In genomic region chr19:55477905-55478304, GRCh38 we compare ENCODE assay signal across 11 cellular contexts. TPM values are rescaled to one million over a fixed set of nuclear protein-coding genes. Genes with fewer than 3 reads are reported as not detected.
DNase-seq lines count a peak whose midpoint lies in the region; ATAC-seq, FAIRE-seq and TF ChIP-seq lines count a peak whose summit lies in the region.
"Had no signal": no experiment of that assay in that cellular context is flagged by ENCODE, and none has a peak within 500 bp of the region (broad histone marks: within the 10 kb centered on the region; RNA-seq: fewer than 3 reads in every experiment).

No MANE protein-coding gene starts in this region.

- H3K36me3 Mint-ChIP-seq in activated T-helper 1 cell treated with anti-CD3 and anti-CD28 coated beads, Interleukin-12 subunit alpha, Interleukin-12 subunit beta, Interleukin-2, Interleukin-4 antibody, amounts not matched to agents 30 ng/mL and 10 ng/mL and 1 ng/mL, durations not matched to agents 14 hours and 24 hours and 36 hours (ENCODE audit: low read depth), result no peaks in the 10 kb centered on the region

- peak overlapping the region; percentile 27 for H3K27ac Mint-ChIP-seq in activated T-helper 1 cell treated with anti-CD3 and anti-CD28 coated beads, Interleukin-12 subunit alpha, Interleukin-12 subunit beta, Interleukin-2, Interleukin-4 antibody, amounts not matched to agents 30 ng/mL and 10 ng/mL and 1 ng/mL, durations not matched to agents 14 hours and 24 hours and 36 hours

- H3K4me3 ChIP-seq in HepG2 (replicated peaks in 1 of 3; ENCODE audit: insufficient read depth in 1 of 3, low read depth in 2 of 3, low read length in 3 of 3) (peak overlapping the region in 2 of 3 experiments; percentile 86 to 97; a peak in 2 of 6 replicates), right lobe of liver (no peak overlapping the region), lower lobe of right lung (peak overlapping the region; percentile 64), stomach (peak overlapping the region in 2 of 4 donors; percentile 51 to 60)

- ATAC-seq in HepG2 (no peak), right lobe of liver (no peak), lower lobe of right lung (no peak), HG02870 (IDR thresholded peaks at IDR 0.05; ENCODE audit: unreplicated experiment) (no peak), GM21576 (IDR thresholded peaks at IDR 0.05; ENCODE audit: unreplicated experiment) (no peak)

- no peaks in the 10 kb centered on the region for H4K20me1 ChIP-seq in HepG2 (ENCODE audit: insufficient read depth, low read length)

- H3K4me3 Mint-ChIP-seq in activated T-helper 1 cell treated with anti-CD3 and anti-CD28 coated beads, Interleukin-12 subunit alpha, Interleukin-12 subunit beta, Interleukin-2, Interleukin-4 antibody, amounts not matched to agents 30 ng/mL and 10 ng/mL and 1 ng/mL, durations not matched to agents 14 hours and 24 hours and 36 hours, result peak overlapping the region; percentile 91

- POLR2A ChIA-PET in HepG2 (lab: Yijun Ruan, JAX), result interaction anchor here (2.1 to 2.8 kb wide), 2 partner anchors 9 to 271 kb away, joined by 9 to 44 read pairs; partner anchors contain the start of genes NAT14 and SSC5D

- peak overlapping the region; percentile 3; the same call in 1 of the 2 replicates for H3K9ac ChIP-seq in HepG2 (ENCODE audit: insufficient read depth, low read depth, low read length)

- H3K9me3 Mint-ChIP-seq in activated T-helper 1 cell treated with anti-CD3 and anti-CD28 coated beads, Interleukin-12 subunit alpha, Interleukin-12 subunit beta, Interleukin-2, Interleukin-4 antibody, amounts not matched to agents 30 ng/mL and 10 ng/mL and 1 ng/mL, durations not matched to agents 14 hours and 24 hours and 36 hours, result no peaks in the 10 kb centered on the region

- TF ChIP-seq POLR2A in HepG2 (IDR thresholded peaks at IDR 0.05; ENCODE audit: insufficient read depth in 1 of 2, low read depth in 2 of 2, low read length in 2 of 2), result no peak
- no peak for TF ChIP-seq POLR2A in right lobe of liver (IDR thresholded peaks at IDR 0.05)
- no peak for TF ChIP-seq POLR2A in stomach (IDR thresholded peaks at IDR 0.05)

- peak overlapping the region; percentile 78 for H3K4me2 ChIP-seq in HepG2 (ENCODE audit: low read depth, low read length)

- TF ChIP-seq EP300 in HepG2 (IDR thresholded peaks at IDR 0.05; ENCODE audit: low read depth in 2 of 2, low read length in 2 of 2) (no peak), HepG2 (CRISPR knock-in tag; IDR thresholded peaks at IDR 0.05; ENCODE audit: borderline replicate concordance) (no peak), stomach (IDR thresholded peaks at IDR 0.05) (no peak)

- TF ChIP-seq RAD21 in HepG2 (CRISPR knock-in tag; IDR thresholded peaks at IDR 0.05), result no peak

- WGBS in HepG2 (ENCODE audit: low lambda C conversion rate), result 93% methylated on average over 13 of the region's 13 CpGs
- WGBS in right lobe of liver (ENCODE audit: insufficient coverage, low coverage, low lambda C conversion rate, missing lambda C conversion rate), result 64% methylated on average over 6 of the region's 13 CpGs
- WGBS in stomach, 5 donors, result 82 to 87% (median 85%) methylated on average over 13 of the region's 13 CpGs

- H3K27ac ChIP-seq in HepG2 (ENCODE audit: extremely low read length, insufficient read depth, low read length) (no peak overlapping the region), right lobe of liver (no peak overlapping the region), lower lobe of right lung (no peak overlapping the region), stomach (no peak overlapping the region)

- H3K36me3 ChIP-seq in HepG2 (replicated peaks in 1 of 2; ENCODE audit: control insufficient read depth in 1 of 2, insufficient read depth in 2 of 2, low read length in 2 of 2) (no peaks in the 10 kb centered on the region), right lobe of liver (peaks cover 0 to 6% (median 0%) of the 10 kb centered on the region in 4 donors), lower lobe of right lung (peaks cover 20% of the 10 kb centered on the region), stomach (peaks cover 6 to 27% (median 23%) of the 10 kb centered on the region in 4 donors)
- H3K36me3 ChIP-seq: transverse colon had no signal

- H3K4me1 ChIP-seq in HepG2 (ENCODE audit: insufficient read depth, low read length) (peaks cover 44% of the 10 kb centered on the region), right lobe of liver (peaks cover 0 to 17% (median 4%) of the 10 kb centered on the region in 4 donors), lower lobe of right lung (peaks cover 22% of the 10 kb centered on the region), stomach (peaks cover 14 to 30% (median 25%) of the 10 kb centered on the region in 4 donors)

- H2AFZ ChIP-seq in HepG2 (ENCODE audit: low read length), result no peak overlapping the region

- H3K9me3 ChIP-seq in HepG2 (ENCODE audit: low read length), result no peaks in the 10 kb centered on the region
- no peaks in the 10 kb centered on the region for H3K9me3 ChIP-seq in right lobe of liver
- H3K9me3 ChIP-seq in lower lobe of right lung, result no peaks in the 10 kb centered on the region
- H3K9me3 ChIP-seq in stomach, result no peaks in the 10 kb centered on the region
- H3K9me3 ChIP-seq: transverse colon had no signal

- CTCF ChIA-PET in HepG2 (lab: Yijun Ruan, JAX; ENCODE audit: low intra/inter-chr PET ratio, low total read pairs), result no interaction called here

- no peaks in the 10 kb centered on the region; a peak in 1 of 5 replicates for H3K27me3 ChIP-seq in HepG2 (ENCODE audit: control insufficient read depth in 1 of 2, insufficient read depth in 2 of 2, low read length in 2 of 2)
- no peaks in the 10 kb centered on the region for H3K27me3 ChIP-seq in right lobe of liver
- H3K27me3 ChIP-seq in lower lobe of right lung (ENCODE audit: low read depth), result no peaks in the 10 kb centered on the region
- H3K27me3 ChIP-seq in stomach, result no peaks in the 10 kb centered on the region
- H3K27me3 ChIP-seq: transverse colon had no signal

- H3K79me2 ChIP-seq in HepG2 (ENCODE audit: insufficient read depth, low read length), result peaks cover 11% of the 10 kb centered on the region

- in situ Hi-C loops in HepG2 (cut with HindIII; ENCODE audit: extremely low pct_ligation_motif_present, low pct_unique_long_range_greater_than_20kb), result no loop called here

- BruUV-seq in HepG2 (replicated peaks; lab: Mats Ljungman, UMichigan), result no TSS peak

- H3K4me1 Mint-ChIP-seq in activated T-helper 1 cell treated with anti-CD3 and anti-CD28 coated beads, Interleukin-12 subunit alpha, Interleukin-12 subunit beta, Interleukin-2, Interleukin-4 antibody, amounts not matched to agents 30 ng/mL and 10 ng/mL and 1 ng/mL, durations not matched to agents 14 hours and 24 hours and 36 hours (ENCODE audit: low read depth), result peaks cover 18% of the 10 kb centered on the region

- intact Hi-C loops in HepG2 (cut with micrococcal nuclease; ENCODE audit: unreplicated experiment) (no loop called here), right lobe of liver (cut with DNase I) (no loop called here), lower lobe of right lung (cut with DNase I) (no loop called here), stomach (cut with DNase I; ENCODE audit: low total_unique reads) (no loop called here)
- intact Hi-C loops in activated T-helper 1 cell treated with anti-CD3 and anti-CD28 coated beads, Interleukin-12 subunit alpha, Interleukin-12 subunit beta, Interleukin-2, Interleukin-4 antibody, amounts not matched to agents 30 ng/mL and 10 ng/mL and 1 ng/mL, durations not matched to agents 14 hours and 24 hours and 36 hours (cut with micrococcal nuclease), result loop anchor here (1.0 to 5.0 kb wide), 4 partner anchors 27 to 1089 kb away; partner anchors contain the start of genes PPP1R12C and ZNF470

- no peak for TF ChIP-seq CTCF in HepG2 (CRISPR knock-in tag; IDR thresholded peaks at IDR 0.05)
- TF ChIP-seq CTCF in right lobe of liver (IDR thresholded peaks at IDR 0.05), result no peak
- no peak for TF ChIP-seq CTCF in lower lobe of right lung (IDR thresholded peaks at IDR 0.05)
- no peak for TF ChIP-seq CTCF in stomach (IDR thresholded peaks at IDR 0.05)

- FAIRE-seq in HepG2 (lab: Jason Lieb, UNC), result no peak

- DNase-seq in HepG2 (ENCODE audit: low spot score) (no peak), right lobe of liver (no peak), lower lobe of right lung (no peak), HUDEP-2 (lab: John Stamatoyannopoulos, UW; ENCODE audit: unreplicated experiment in 76 of 76) (no peak), stomach (no peak)
- DNase-seq in activated T-helper 1 cell treated with anti-CD3 and anti-CD28 coated beads, Interleukin-12 subunit alpha, Interleukin-12 subunit beta, Interleukin-2, Interleukin-4 antibody, amounts not matched to agents 30 ng/mL and 10 ng/mL and 1 ng/mL, durations not matched to agents 14 hours and 24 hours and 36 hours (ENCODE audit: low spot score), result no peak
- DNase-seq: DMS153, transverse colon had no signal

- peaks cover 2% of the 10 kb centered on the region for H3K27me3 Mint-ChIP-seq in activated T-helper 1 cell treated with anti-CD3 and anti-CD28 coated beads, Interleukin-12 subunit alpha, Interleukin-12 subunit beta, Interleukin-2, Interleukin-4 antibody, amounts not matched to agents 30 ng/mL and 10 ng/mL and 1 ng/mL, durations not matched to agents 14 hours and 24 hours and 36 hours (ENCODE audit: insufficient read depth)

RNA-seq across cellular contexts. Expression of gene ZNF628, which starts 1.5 kb away (rescaled TPM):
- total RNA-seq in HepG2 (2016; rRNA removed; fragmentation: Illumina TruSeq; extraction: Trizol), result 1.00 and 1.2 TPM in 2 replicates
- 0.53 and 0.91 TPM in 2 replicates for total RNA-seq in HepG2 (2016; cell fraction: cytosol; rRNA removed; fragmentation: Illumina TruSeq; extraction: Trizol; ENCODE audit: low read depth)
- total RNA-seq in HepG2 (2016; cell fraction: insoluble cytoplasmic fraction; rRNA removed; fragmentation: Illumina TruSeq; extraction: Trizol), result 0.98 and 1.1 TPM in 2 replicates
- 1.9 and 2.5 TPM in 2 replicates for total RNA-seq in HepG2 (2016; cell fraction: membrane; rRNA removed; fragmentation: Illumina TruSeq; extraction: Trizol)
- 1.2 TPM in 2 replicates for total RNA-seq in HepG2 (2016; cell fraction: nucleus; rRNA removed; fragmentation: Illumina TruSeq; extraction: Trizol)
- polyA plus RNA-seq in HepG2 (2011; rRNA removed), result 0.48 and 0.54 TPM in 2 replicates
- 0.19 and 0.56 TPM in 2 replicates for polyA plus RNA-seq in HepG2 (2011; cell fraction: cytosol; rRNA removed)
- polyA plus RNA-seq in HepG2 (2011; cell fraction: nucleus; rRNA removed), result 2.8 and 4.7 TPM in 2 replicates
- 1.7 and 1.9 TPM in 2 replicates for polyA plus RNA-seq in HepG2 (2012)
- polyA plus RNA-seq in HepG2 (2016; cell fraction: cytosol; fragmentation: Illumina TruSeq; extraction: Trizol; ENCODE audit: low read depth), result 0.40 and 0.47 TPM in 2 replicates
- 1.4 and 2.1 TPM in 2 replicates for polyA plus RNA-seq in HepG2 (2016; cell fraction: insoluble cytoplasmic fraction; fragmentation: Illumina TruSeq; extraction: Trizol; ENCODE audit: low read depth)
- polyA plus RNA-seq in HepG2 (2016; cell fraction: membrane; fragmentation: Illumina TruSeq; extraction: Trizol; ENCODE audit: low read depth), result 1.1 and 2.4 TPM in 2 replicates
- 2.5 and 2.7 TPM in 2 replicates for polyA plus RNA-seq in HepG2 (2016; cell fraction: nucleus; fragmentation: Illumina TruSeq; extraction: Trizol; ENCODE audit: insufficient read depth, low read depth)
- 0.75 and 2.3 TPM in 2 replicates for polyA minus RNA-seq in HepG2 (2011; rRNA and poly(A)+ RNA removed; ENCODE audit: low replicate concordance)
- polyA minus RNA-seq in HepG2 (2011; cell fraction: cytosol; rRNA and poly(A)+ RNA removed), result 1.9 and 2.1 TPM in 2 replicates
- polyA minus RNA-seq in HepG2 (2011; cell fraction: nucleus; rRNA and poly(A)+ RNA removed), result 0.62 and 1.8 TPM in 2 replicates
- total RNA-seq in right lobe of liver, result 1 to 10 TPM; 3.4 to 9.2 (median 4.4) TPM
- 7.6 and 10.4 TPM in 2 replicates for total RNA-seq in activated T-helper 1 cell treated with anti-CD3 and anti-CD28 coated beads, Interleukin-12 subunit alpha, Interleukin-12 subunit beta, Interleukin-2, Interleukin-4 antibody, amounts not matched to agents 30 ng/mL and 10 ng/mL and 1 ng/mL, durations not matched to agents 14 hours and 24 hours and 36 hours
- total RNA-seq in lower lobe of right lung, result 7.1 TPM
- 10 to 100 TPM in 1 of 5 donors, 1 to 10 TPM in 3, under 1 TPM in 1; 0.58 to 16.1 (median 5.7) TPM for total RNA-seq in stomach
- 1 to 10 TPM; 2.0 to 7.2 (median 4.3) TPM for polyA plus RNA-seq in stomach

RNA-seq across cellular contexts. Expression of gene NAT14, which starts 7.1 kb away (rescaled TPM):
- 14.7 and 22.3 TPM in 2 replicates for total RNA-seq in HepG2 (2016; rRNA removed; fragmentation: Illumina TruSeq; extraction: Trizol)
- total RNA-seq in HepG2 (2016; cell fraction: cytosol; rRNA removed; fragmentation: Illumina TruSeq; extraction: Trizol; ENCODE audit: low read depth), result 15.7 and 17.4 TPM in 2 replicates
- total RNA-seq in HepG2 (2016; cell fraction: insoluble cytoplasmic fraction; rRNA removed; fragmentation: Illumina TruSeq; extraction: Trizol), result 14.8 and 26.5 TPM in 2 replicates
- 24.1 and 26.6 TPM in 2 replicates for total RNA-seq in HepG2 (2016; cell fraction: membrane; rRNA removed; fragmentation: Illumina TruSeq; extraction: Trizol)
- 17.7 and 22.1 TPM in 2 replicates for total RNA-seq in HepG2 (2016; cell fraction: nucleus; rRNA removed; fragmentation: Illumina TruSeq; extraction: Trizol)
- polyA plus RNA-seq in HepG2 (2011; rRNA removed), result 20.7 and 24.7 TPM in 2 replicates
- 17.5 and 24.6 TPM in 2 replicates for polyA plus RNA-seq in HepG2 (2011; cell fraction: cytosol; rRNA removed)
- polyA plus RNA-seq in HepG2 (2011; cell fraction: nucleus; rRNA removed), result 37.8 and 42.1 TPM in 2 replicates
- 19.0 and 25.8 TPM in 2 replicates for polyA plus RNA-seq in HepG2 (2012)
- polyA plus RNA-seq in HepG2 (2016; cell fraction: cytosol; fragmentation: Illumina TruSeq; extraction: Trizol; ENCODE audit: low read depth), result 18.4 and 22.8 TPM in 2 replicates
- 16.4 and 17.1 TPM in 2 replicates for polyA plus RNA-seq in HepG2 (2016; cell fraction: insoluble cytoplasmic fraction; fragmentation: Illumina TruSeq; extraction: Trizol; ENCODE audit: low read depth)
- polyA plus RNA-seq in HepG2 (2016; cell fraction: membrane; fragmentation: Illumina TruSeq; extraction: Trizol; ENCODE audit: low read depth), result 23.9 and 24.7 TPM in 2 replicates
- polyA plus RNA-seq in HepG2 (2016; cell fraction: nucleus; fragmentation: Illumina TruSeq; extraction: Trizol; ENCODE audit: insufficient read depth, low read depth), result 40.3 and 41.0 TPM in 2 replicates
- polyA minus RNA-seq in HepG2 (2011; rRNA and poly(A)+ RNA removed; ENCODE audit: low replicate concordance), result 4.3 and 11.1 TPM in 2 replicates
- polyA minus RNA-seq in HepG2 (2011; cell fraction: cytosol; rRNA and poly(A)+ RNA removed), result 4.5 and 6.5 TPM in 2 replicates
- polyA minus RNA-seq in HepG2 (2011; cell fraction: nucleus; rRNA and poly(A)+ RNA removed), result 3.2 and 5.3 TPM in 2 replicates
- 1 to 10 TPM; 2.5 to 6.0 (median 3.9) TPM for total RNA-seq in right lobe of liver
- total RNA-seq in activated T-helper 1 cell treated with anti-CD3 and anti-CD28 coated beads, Interleukin-12 subunit alpha, Interleukin-12 subunit beta, Interleukin-2, Interleukin-4 antibody, amounts not matched to agents 30 ng/mL and 10 ng/mL and 1 ng/mL, durations not matched to agents 14 hours and 24 hours and 36 hours, result 23.1 and 26.1 TPM in 2 replicates
- total RNA-seq in lower lobe of right lung, result 16.6 TPM
- total RNA-seq in stomach, result 1 to 10 TPM in 2 of 5 donors, not detected in 3; 4.3 to 6.4 TPM
- 10 to 100 TPM in 2 of 3 donors, 1 to 10 TPM in 1; 8.7 to 22.1 (median 14.4) TPM for polyA plus RNA-seq in stomach

RNA-seq across cellular contexts. Expression of gene SSC5D, which starts 10.3 kb away (rescaled TPM):
- not detected in 2 replicates for total RNA-seq in HepG2 (2016; rRNA removed; fragmentation: Illumina TruSeq; extraction: Trizol)
- not detected in 2 replicates for total RNA-seq in HepG2 (2016; cell fraction: cytosol; rRNA removed; fragmentation: Illumina TruSeq; extraction: Trizol; ENCODE audit: low read depth)
- total RNA-seq in HepG2 (2016; cell fraction: insoluble cytoplasmic fraction; rRNA removed; fragmentation: Illumina TruSeq; extraction: Trizol), result not detected in 2 replicates
- not detected in 2 replicates for total RNA-seq in HepG2 (2016; cell fraction: membrane; rRNA removed; fragmentation: Illumina TruSeq; extraction: Trizol)
- not detected in 2 replicates for total RNA-seq in HepG2 (2016; cell fraction: nucleus; rRNA removed; fragmentation: Illumina TruSeq; extraction: Trizol)
- 0.03 TPM in 1 of 2 replicates, not detected in the other for polyA plus RNA-seq in HepG2 (2011; rRNA removed)
- polyA plus RNA-seq in HepG2 (2011; cell fraction: cytosol; rRNA removed), result not detected in 2 replicates
- 0.10 and 0.61 TPM in 2 replicates for polyA plus RNA-seq in HepG2 (2011; cell fraction: nucleus; rRNA removed)
- 0.03 TPM in 1 of 2 replicates, not detected in the other for polyA plus RNA-seq in HepG2 (2012)
- not detected in 2 replicates for polyA plus RNA-seq in HepG2 (2016; cell fraction: cytosol; fragmentation: Illumina TruSeq; extraction: Trizol; ENCODE audit: low read depth)
- not detected in 2 replicates for polyA plus RNA-seq in HepG2 (2016; cell fraction: insoluble cytoplasmic fraction; fragmentation: Illumina TruSeq; extraction: Trizol; ENCODE audit: low read depth)
- polyA plus RNA-seq in HepG2 (2016; cell fraction: membrane; fragmentation: Illumina TruSeq; extraction: Trizol; ENCODE audit: low read depth), result not detected in 2 replicates
- polyA plus RNA-seq in HepG2 (2016; cell fraction: nucleus; fragmentation: Illumina TruSeq; extraction: Trizol; ENCODE audit: insufficient read depth, low read depth), result not detected in 2 replicates
- 0.04 and 0.14 TPM in 2 replicates for polyA minus RNA-seq in HepG2 (2011; rRNA and poly(A)+ RNA removed; ENCODE audit: low replicate concordance)
- not detected in 2 replicates for polyA minus RNA-seq in HepG2 (2011; cell fraction: cytosol; rRNA and poly(A)+ RNA removed)
- 0.12 TPM in 1 of 2 replicates, not detected in the other for polyA minus RNA-seq in HepG2 (2011; cell fraction: nucleus; rRNA and poly(A)+ RNA removed)
- 1 to 10 TPM in 4 of 6 experiments, under 1 TPM in 2; 0.35 to 1.6 (median 1.2) TPM for total RNA-seq in right lobe of liver
- total RNA-seq in activated T-helper 1 cell treated with anti-CD3 and anti-CD28 coated beads, Interleukin-12 subunit alpha, Interleukin-12 subunit beta, Interleukin-2, Interleukin-4 antibody, amounts not matched to agents 30 ng/mL and 10 ng/mL and 1 ng/mL, durations not matched to agents 14 hours and 24 hours and 36 hours, result 0.24 and 0.65 TPM in 2 replicates
- 4.7 TPM for total RNA-seq in lower lobe of right lung
- 10 to 100 TPM in 2 of 5 donors, 1 to 10 TPM in 2, not detected in 1; 2.2 to 15.1 (median 9.8) TPM for total RNA-seq in stomach
- under 1 TPM; 0.46 to 0.87 (median 0.80) TPM for polyA plus RNA-seq in stomach

RNA-seq across cellular contexts. Expression of gene C19orf85, which starts 13.4 kb away (rescaled TPM):
- total RNA-seq in HepG2 (2016; rRNA removed; fragmentation: Illumina TruSeq; extraction: Trizol) (not detected in 2 replicates), right lobe of liver (not detected), lower lobe of right lung (not detected), stomach (not detected)
- total RNA-seq in HepG2 (2016; cell fraction: cytosol; rRNA removed; fragmentation: Illumina TruSeq; extraction: Trizol; ENCODE audit: low read depth), result not detected in 2 replicates
- not detected in 2 replicates for total RNA-seq in HepG2 (2016; cell fraction: insoluble cytoplasmic fraction; rRNA removed; fragmentation: Illumina TruSeq; extraction: Trizol)
- not detected in 2 replicates for total RNA-seq in HepG2 (2016; cell fraction: membrane; rRNA removed; fragmentation: Illumina TruSeq; extraction: Trizol)
- not detected in 2 replicates for total RNA-seq in HepG2 (2016; cell fraction: nucleus; rRNA removed; fragmentation: Illumina TruSeq; extraction: Trizol)
- polyA plus RNA-seq in HepG2 (2011; rRNA removed) (not detected in 2 replicates), stomach (under 1 TPM in 1 of 3 donors, not detected in 2; 0.23 TPM)
- polyA plus RNA-seq in HepG2 (2011; cell fraction: cytosol; rRNA removed), result not detected in 2 replicates
- polyA plus RNA-seq in HepG2 (2011; cell fraction: nucleus; rRNA removed), result not detected in 2 replicates
- not detected in 2 replicates for polyA plus RNA-seq in HepG2 (2012)
- polyA plus RNA-seq in HepG2 (2016; cell fraction: cytosol; fragmentation: Illumina TruSeq; extraction: Trizol; ENCODE audit: low read depth), result not detected in 2 replicates
- not detected in 2 replicates for polyA plus RNA-seq in HepG2 (2016; cell fraction: insoluble cytoplasmic fraction; fragmentation: Illumina TruSeq; extraction: Trizol; ENCODE audit: low read depth)
- polyA plus RNA-seq in HepG2 (2016; cell fraction: membrane; fragmentation: Illumina TruSeq; extraction: Trizol; ENCODE audit: low read depth), result not detected in 2 replicates
- polyA plus RNA-seq in HepG2 (2016; cell fraction: nucleus; fragmentation: Illumina TruSeq; extraction: Trizol; ENCODE audit: insufficient read depth, low read depth), result not detected in 2 replicates
- polyA minus RNA-seq in HepG2 (2011; rRNA and poly(A)+ RNA removed; ENCODE audit: low replicate concordance), result not detected in 2 replicates
- polyA minus RNA-seq in HepG2 (2011; cell fraction: cytosol; rRNA and poly(A)+ RNA removed), result not detected in 2 replicates
- not detected in 2 replicates for polyA minus RNA-seq in HepG2 (2011; cell fraction: nucleus; rRNA and poly(A)+ RNA removed)
- total RNA-seq in activated T-helper 1 cell treated with anti-CD3 and anti-CD28 coated beads, Interleukin-12 subunit alpha, Interleukin-12 subunit beta, Interleukin-2, Interleukin-4 antibody, amounts not matched to agents 30 ng/mL and 10 ng/mL and 1 ng/mL, durations not matched to agents 14 hours and 24 hours and 36 hours, result not detected in 2 replicates
- total RNA-seq: T-helper 1 cell treated with Interleukin-12 subunit alpha and Interleukin-12 subunit beta and Interleukin-4 antibody, amounts not matched to agents 30 ng/mL and 1 ng/mL, for 36 hours; transverse colon had no signal

RNA-seq across cellular contexts. Expression of gene ISOC2, which starts 16.5 kb away (rescaled TPM):
- total RNA-seq in HepG2 (2016; rRNA removed; fragmentation: Illumina TruSeq; extraction: Trizol) (105 and 106 TPM in 2 replicates), right lobe of liver (100 to 1,000 TPM in 3 of 6 experiments, 10 to 100 TPM in 3; 69.4 to 222 (median 100) TPM), lower lobe of right lung (28.6 TPM), stomach (100 to 1,000 TPM in 1 of 5 donors, 10 to 100 TPM in 4; 19.8 to 348 (median 63.6) TPM)
- total RNA-seq in HepG2 (2016; cell fraction: cytosol; rRNA removed; fragmentation: Illumina TruSeq; extraction: Trizol; ENCODE audit: low read depth), result 58.0 and 83.1 TPM in 2 replicates
- total RNA-seq in HepG2 (2016; cell fraction: insoluble cytoplasmic fraction; rRNA removed; fragmentation: Illumina TruSeq; extraction: Trizol), result 111 TPM in 2 replicates
- 74.7 and 115 TPM in 2 replicates for total RNA-seq in HepG2 (2016; cell fraction: membrane; rRNA removed; fragmentation: Illumina TruSeq; extraction: Trizol)
- 35.2 and 36.6 TPM in 2 replicates for total RNA-seq in HepG2 (2016; cell fraction: nucleus; rRNA removed; fragmentation: Illumina TruSeq; extraction: Trizol)
- polyA plus RNA-seq in HepG2 (2011; rRNA removed) (76.8 and 91.2 TPM in 2 replicates), stomach (10 to 100 TPM; 76.7 to 80.5 (median 79.6) TPM)
- polyA plus RNA-seq in HepG2 (2011; cell fraction: cytosol; rRNA removed), result 54.7 and 108 TPM in 2 replicates
- 86.0 and 95.9 TPM in 2 replicates for polyA plus RNA-seq in HepG2 (2011; cell fraction: nucleus; rRNA removed)
- 45.9 and 55.5 TPM in 2 replicates for polyA plus RNA-seq in HepG2 (2012)
- polyA plus RNA-seq in HepG2 (2016; cell fraction: cytosol; fragmentation: Illumina TruSeq; extraction: Trizol; ENCODE audit: low read depth), result 60.4 and 89.7 TPM in 2 replicates
- polyA plus RNA-seq in HepG2 (2016; cell fraction: insoluble cytoplasmic fraction; fragmentation: Illumina TruSeq; extraction: Trizol; ENCODE audit: low read depth), result 101 and 114 TPM in 2 replicates
- polyA plus RNA-seq in HepG2 (2016; cell fraction: membrane; fragmentation: Illumina TruSeq; extraction: Trizol; ENCODE audit: low read depth), result 71.9 and 93.3 TPM in 2 replicates
- 63.4 and 69.6 TPM in 2 replicates for polyA plus RNA-seq in HepG2 (2016; cell fraction: nucleus; fragmentation: Illumina TruSeq; extraction: Trizol; ENCODE audit: insufficient read depth, low read depth)
- polyA minus RNA-seq in HepG2 (2011; rRNA and poly(A)+ RNA removed; ENCODE audit: low replicate concordance), result 18.3 and 57.5 TPM in 2 replicates
- polyA minus RNA-seq in HepG2 (2011; cell fraction: cytosol; rRNA and poly(A)+ RNA removed), result 34.3 and 34.6 TPM in 2 replicates
- polyA minus RNA-seq in HepG2 (2011; cell fraction: nucleus; rRNA and poly(A)+ RNA removed), result 21.0 and 25.6 TPM in 2 replicates
- total RNA-seq in activated T-helper 1 cell treated with anti-CD3 and anti-CD28 coated beads, Interleukin-12 subunit alpha, Interleukin-12 subunit beta, Interleukin-2, Interleukin-4 antibody, amounts not matched to agents 30 ng/mL and 10 ng/mL and 1 ng/mL, durations not matched to agents 14 hours and 24 hours and 36 hours, result 31.3 and 34.3 TPM in 2 replicates

Comparison
In these comparisons a context has a peak if more than half of its experiments do, and no peak if none do; other contexts are left out.
1. H3K4me3 ChIP-seq: peak in HepG2 (2 of 3) and lower lobe of right lung (single experiment); none in right lobe of liver (0 of 3).